Comparison of ENCODE assay signal across 7 cellular contexts in the genomic region with DNA sequence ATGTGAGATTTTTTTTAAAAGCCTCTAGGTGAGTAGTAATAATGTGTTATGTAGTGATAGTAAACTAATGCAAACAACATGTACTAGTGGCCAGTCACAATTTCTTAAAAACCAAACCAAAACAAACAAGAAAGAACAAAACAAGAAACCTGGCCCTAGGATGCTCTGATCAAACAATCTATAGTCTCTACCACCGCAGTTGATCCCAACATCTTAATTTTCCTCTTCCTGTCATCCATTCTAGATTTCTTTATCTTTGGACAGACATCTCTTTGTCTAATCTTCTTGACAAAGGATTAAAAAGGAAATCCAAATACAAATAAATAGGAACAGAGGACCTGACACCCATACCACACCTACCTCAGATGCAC.
"Had no signal": no experiment of that assay in that cellular context is flagged by ENCODE, and none has a peak within 500 bp of the region (broad histone marks: within the 10 kb centered on the region; RNA-seq: fewer than 3 reads in every experiment).

No MANE protein-coding gene starts in this region.

- H3K27ac ChIP-seq: GM23248, HL-60 had no signal

- H3K36me3 ChIP-seq: HAP-1 had no signal

- H3K4me3 ChIP-seq: GM23248, HAP-1 had no signal

- H3K4me1 ChIP-seq: HAP-1 had no signal

- H3K9me3 ChIP-seq: HAP-1 had no signal

- ATAC-seq: HCT116 had no signal

- DNase-seq: GOT3, H7, HFFc6 had no signal

- H2AFZ ChIP-seq: GM23248 had no signal

- H3K9ac ChIP-seq: GM23248 had no signal
